In genomic region chr5:157108961-157109360, GRCh38 we compare ENCODE assay signal across 8 cellular contexts. TPM values are rescaled to one million over a fixed set of nuclear protein-coding genes. Genes with fewer than 3 reads are reported as not detected.
A peak's percentile ranks its signal among the peaks of the same experiment; 100 is the strongest.
DNase-seq lines count a peak whose midpoint lies in the region; ATAC-seq and TF ChIP-seq lines count a peak whose summit lies in the region.

HAVCR2 (minus strand) TSS chr5:157109044; CDS start chr5:157108983, 61 bp downstream.

- H4K91ac ChIP-seq in H9 (ENCODE audit: insufficient read length, low read depth, low read length), result no peak within 1 kb of the TSS

- H4K8ac ChIP-seq in H9 (replicated peaks; ENCODE audit: insufficient read length, low read depth, low read length), result no peak within 1 kb of the TSS

- no peak within 1 kb of the TSS for H2BK20ac ChIP-seq in H9 (ENCODE audit: low read depth, low read length, poor library complexity, severe bottlenecking)

- DNase-seq in H9 (no peak), NOMO-1 (lab: John Stamatoyannopoulos, UW; ENCODE audit: unreplicated experiment in 2 of 2) (peak; percentile 13 to 59), memory B cell (ENCODE audit: low spot score in 2 of 2) (peak; percentile 15 to 26), COLO829 (ENCODE audit: low spot score) (no peak), D341Med (ENCODE audit: low spot score) (no peak)

- TF ChIP-seq CTCF in GM12875 (IDR thresholded peaks at IDR 0.05; ENCODE audit: borderline replicate concordance, insufficient read depth, low read depth, low read length) (no peak), H9 (conservative IDR thresholded peaks at IDR 0.05) (no peak)

- no peak within 1 kb of the TSS for H3K18ac ChIP-seq in H9 (ENCODE audit: insufficient read length, low read depth, low read length)

- H3K9me3 ChIP-seq in H9 (ENCODE audit: control insufficient read depth, low read depth, low read length), result no peaks in the 10 kb centered on the region

- no peak within 1 kb of the TSS for H2AK5ac ChIP-seq in H9 (ENCODE audit: insufficient read length, low read length)

- no peak within 1 kb of the TSS for H4K5ac ChIP-seq in H9 (ENCODE audit: insufficient read length, low read depth, low read length)

- H3K9me3 Mint-ChIP-seq in H9, result no peaks in the 10 kb centered on the region
- no peaks in the 10 kb centered on the region for H3K9me3 Mint-ChIP-seq in activated T-helper 17 cell treated with anti-CD3 and anti-CD28 coated beads, Interleukin-2, amount 50 U/mL, for 72 hours
- H3K9me3 Mint-ChIP-seq in memory B cell, result no peaks in the 10 kb centered on the region

- H3K27ac Mint-ChIP-seq in H9 (no peak within 1 kb of the TSS), memory B cell (peak within 1 kb of the TSS; percentile 89)
- H3K27ac Mint-ChIP-seq in activated T-helper 17 cell treated with anti-CD3 and anti-CD28 coated beads, Interleukin-2, amount 50 U/mL, for 72 hours, result peak within 1 kb of the TSS; percentile 94

- H3K4me3 Mint-ChIP-seq in H9, result no peak within 1 kb of the TSS
- H3K4me3 Mint-ChIP-seq in activated T-helper 17 cell treated with anti-CD3 and anti-CD28 coated beads, Interleukin-2, amount 50 U/mL, for 72 hours, result peak within 1 kb of the TSS; percentile 96
- peak within 1 kb of the TSS; percentile 75 for H3K4me3 Mint-ChIP-seq in memory B cell

- ATAC-seq in activated T-helper 17 cell treated with anti-CD3 and anti-CD28 coated beads, Interleukin-2, amount 50 U/mL, for 72 hours (replicated peaks), result peak; percentile 87
- peak; percentile 92 for ATAC-seq in memory B cell (ENCODE audit: low read depth)

- H2BK5ac ChIP-seq in H9 (ENCODE audit: insufficient read length, low read length), result no peak within 1 kb of the TSS

- H3T11ph ChIP-seq in H9 (ENCODE audit: low read length), result no peak within 1 kb of the TSS

- no CpG with 5 or more reads among the region's 3 CpGs for WGBS in H9 (ENCODE audit: extremely low coverage, insufficient read length, low lambda C conversion rate)

- no peaks in the 10 kb centered on the region for H3K79me1 ChIP-seq in H9 (ENCODE audit: insufficient read depth, low read depth, low read length, poor library complexity, severe bottlenecking)

- H3K27ac ChIP-seq in H9 (ENCODE audit: insufficient read length, low read depth, low read length) (no peak within 1 kb of the TSS), temporal lobe (ENCODE audit: low read depth, low read length) (peak within 1 kb of the TSS; percentile 25)

- H4K20me1 ChIP-seq in H9 (ENCODE audit: control insufficient read depth, insufficient read depth, insufficient read length), result no peaks in the 10 kb centered on the region

- H3K4me3 ChIP-seq in GM12875 (ENCODE audit: low read depth, low read length), result peak within 1 kb of the TSS; percentile 39

- no peaks in the 10 kb centered on the region for H3K79me2 ChIP-seq in H9 (ENCODE audit: insufficient read depth, low read length)

- H3K23me2 ChIP-seq in H9 (ENCODE audit: insufficient read length, low read depth, low read length, poor library complexity, severe bottlenecking), result no peaks in the 10 kb centered on the region

- H3K23ac ChIP-seq in H9 (ENCODE audit: insufficient read length, low read depth, low read length), result no peak within 1 kb of the TSS

- H3K36me3 Mint-ChIP-seq in H9 (ENCODE audit: insufficient read depth in 1 of 3, low read depth in 3 of 3) (no peaks in the 10 kb centered on the region), memory B cell (peaks cover 3% of the 10 kb centered on the region)
- H3K36me3 Mint-ChIP-seq in activated T-helper 17 cell treated with anti-CD3 and anti-CD28 coated beads, Interleukin-2, amount 50 U/mL, for 72 hours (ENCODE audit: low read depth), result peaks cover 41% of the 10 kb centered on the region

- H3K4me2 ChIP-seq in H9 (ENCODE audit: insufficient read depth, insufficient read length, low read length), result no peak within 1 kb of the TSS

- no peak within 1 kb of the TSS for H2BK15ac ChIP-seq in H9 (ENCODE audit: low read depth, low read length)

- peaks cover 3 to 5% of the 10 kb centered on the region in 2 experiments; a peak in 1 of 4 replicates for H3K4me1 Mint-ChIP-seq in H9
- peaks cover 21% of the 10 kb centered on the region for H3K4me1 Mint-ChIP-seq in activated T-helper 17 cell treated with anti-CD3 and anti-CD28 coated beads, Interleukin-2, amount 50 U/mL, for 72 hours
- peaks cover 17% of the 10 kb centered on the region for H3K4me1 Mint-ChIP-seq in memory B cell

- H2BK120ac ChIP-seq in H9 (ENCODE audit: low read depth, low read length, poor library complexity, severe bottlenecking), result no peak within 1 kb of the TSS

- peak within 1 kb of the TSS; percentile 15 for H3K9ac ChIP-seq in H9 (ENCODE audit: extremely low read depth, insufficient read length, low read length)

- H3K27me3 Mint-ChIP-seq in H9 (ENCODE audit: low read depth) (no peaks in the 10 kb centered on the region), memory B cell (no peaks in the 10 kb centered on the region)
- no peaks in the 10 kb centered on the region for H3K27me3 Mint-ChIP-seq in activated T-helper 17 cell treated with anti-CD3 and anti-CD28 coated beads, Interleukin-2, amount 50 U/mL, for 72 hours

- H3K27me3 ChIP-seq in H9 (ENCODE audit: insufficient read depth, low read length), result no peaks in the 10 kb centered on the region

- H3K56ac ChIP-seq in H9 (ENCODE audit: insufficient read length, low read depth, low read length), result no peak within 1 kb of the TSS

- H2AFZ ChIP-seq in H9 (ENCODE audit: low read length), result no peak within 1 kb of the TSS

- no peak within 1 kb of the TSS for H3K14ac ChIP-seq in H9 (ENCODE audit: insufficient read depth, low read length)

- H2BK12ac ChIP-seq in H9 (ENCODE audit: insufficient read length, low read depth, low read length), result no peak within 1 kb of the TSS

- H3K4ac ChIP-seq in H9 (ENCODE audit: low read depth, low read length), result no peak within 1 kb of the TSS

- H3K4me1 ChIP-seq in H9 (ENCODE audit: insufficient read depth, low read length), result no peaks in the 10 kb centered on the region

RNA-seq across cellular contexts. Expression of gene HAVCR2, which starts in this region (rescaled TPM):
- total RNA-seq in H9 (2021) (not detected in 2 replicates), temporal lobe (3.9 TPM)
- 10 to 100 TPM; 35.4 to 46.9 TPM for total RNA-seq in activated T-helper 17 cell treated with anti-CD3 and anti-CD28 coated beads, Interleukin-2, amount 50 U/mL, for 72 hours

Comparison
In these comparisons a context has a peak if more than half of its experiments do, and no peak if none do; other contexts are left out.
1. DNase-seq: peak in NOMO-1 (2 of 2) and memory B cell (2 of 2); none in H9 (single experiment), COLO829 (single experiment) and D341Med (single experiment).
2. H3K27ac Mint-ChIP-seq: peak in activated T-helper 17 cell treated with anti-CD3 and anti-CD28 coated beads, Interleukin-2, amount 50 U/mL, for 72 hours (single experiment) and memory B cell (single experiment); none in H9 (0 of 3).
3. H3K4me3 Mint-ChIP-seq: peak in activated T-helper 17 cell treated with anti-CD3 and anti-CD28 coated beads, Interleukin-2, amount 50 U/mL, for 72 hours (single experiment) and memory B cell (single experiment); none in H9 (0 of 2).